ENCODE assay signal across 8 cellular contexts in the genomic region with DNA sequence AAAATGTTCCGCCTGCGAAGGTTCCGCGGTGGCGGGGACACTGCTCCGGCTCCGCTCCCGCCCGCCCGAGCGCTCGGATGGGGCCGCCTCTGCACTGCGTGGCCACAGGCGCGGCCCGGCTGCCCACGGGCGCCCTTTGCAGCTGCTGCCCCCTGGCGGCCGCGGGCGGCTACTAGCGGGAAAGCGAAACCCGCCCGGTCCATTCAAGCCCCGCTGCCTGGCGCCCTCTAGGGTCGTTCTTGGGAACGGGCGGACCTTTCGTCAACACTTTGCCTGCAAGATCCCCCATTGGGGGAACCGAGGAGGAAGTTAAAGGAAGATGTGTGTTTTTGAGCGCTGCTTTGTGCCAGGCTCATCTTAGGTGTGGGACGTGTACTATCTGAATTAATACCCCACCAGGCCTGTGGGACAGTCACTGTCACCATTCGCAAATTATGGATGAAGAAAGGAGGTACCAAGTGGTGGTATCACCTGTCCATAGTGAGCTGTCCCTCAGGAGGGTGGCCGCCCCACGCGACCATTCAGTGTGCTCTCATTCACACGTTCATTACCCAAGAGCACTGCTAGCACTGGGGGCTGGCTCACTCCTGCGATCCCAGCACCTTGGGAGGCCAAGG. TPM values are rescaled to one million over a fixed set of nuclear protein-coding genes. Genes with fewer than 3 reads are reported as not detected.
DNase-seq lines count a peak whose midpoint lies in the region; ATAC-seq and TF ChIP-seq lines count a peak whose summit lies in the region.

No MANE protein-coding gene starts in this region.

- H3K27me3 ChIP-seq in psoas muscle (ENCODE audit: insufficient read depth in 3 of 3, low read length in 2 of 3): peaks cover 0 to 6% (median 6%) of the 10 kb centered on the region in 3 donors

- H3K4me3 Mint-ChIP-seq in activated naive CD8-positive, alpha-beta T cell: peak overlapping the region; percentile 4

- no peaks in the 10 kb centered on the region for H3K4me1 ChIP-seq in psoas muscle

- H3K36me3 Mint-ChIP-seq in activated naive CD8-positive, alpha-beta T cell: no peaks in the 10 kb centered on the region

- WGBS in psoas muscle, 3 donors: 5 to 7% (median 6%) methylated on average over 39 to 42 of the region's 42 CpGs

- H3K4me3 ChIP-seq in psoas muscle: peak overlapping the region; percentile 18

- no peaks in the 10 kb centered on the region for H3K36me3 ChIP-seq in psoas muscle (ENCODE audit: insufficient read depth in 1 of 2, low read depth in 1 of 2)

- ATAC-seq in HG02571 (IDR thresholded peaks at IDR 0.05; ENCODE audit: unreplicated experiment) (peak; percentile 41), Right ventricle myocardium superior (ENCODE audit: poor library complexity) (peak; percentile 97), psoas muscle (peak; percentile 95 to 99 (median 97)), GM18858 (IDR thresholded peaks at IDR 0.05; ENCODE audit: unreplicated experiment) (no peak)

- DNase-seq in G401 (ENCODE audit: low spot score) (peak; percentile 74), NCI-H146 treated with DMSO at 0.1 percent for 48 hours (lab: John Stamatoyannopoulos, UW; ENCODE audit: unreplicated experiment) (peak; percentile 79), T follicular helper cell (ENCODE audit: low read depth) (peak; percentile 86), Right ventricle myocardium superior (peak; percentile 94), psoas muscle (peak; percentile 91 to 94)

- in situ Hi-C loops in G401 (cut with HindIII; ENCODE audit: low sequenced_read_pairs): no loop called here

- peak; percentile 100 for TF ChIP-seq CTCF in psoas muscle (IDR thresholded peaks at IDR 0.05)

- H3K9me3 ChIP-seq in psoas muscle: no peaks in the 10 kb centered on the region

- H3K27me3 Mint-ChIP-seq in activated naive CD8-positive, alpha-beta T cell: no peaks in the 10 kb centered on the region

- H3K4me1 Mint-ChIP-seq in activated naive CD8-positive, alpha-beta T cell (ENCODE audit: low read depth): peaks cover 9% of the 10 kb centered on the region

- no peaks in the 10 kb centered on the region for H3K9me3 Mint-ChIP-seq in activated naive CD8-positive, alpha-beta T cell (ENCODE audit: low read depth)

- no peak overlapping the region for H3K27ac Mint-ChIP-seq in activated naive CD8-positive, alpha-beta T cell

- no peak overlapping the region for H3K27ac ChIP-seq in psoas muscle

- intact Hi-C loops in Right ventricle myocardium superior (cut with DNase I): loop anchor here (2.0 kb wide), 1 partner anchor 69 kb away; no protein-coding TSS in a partner anchor
- intact Hi-C loops in psoas muscle (cut with DNase I): loop anchor here in 1 of 2 donors (1.0 to 5.0 kb wide), 3 partner anchors 70 to 279 kb away; no protein-coding TSS in a partner anchor

RNA-seq across cellular contexts. Expression of a gene that starts 19.4 kb away (rescaled TPM):
- total RNA-seq in G401 (2014; rRNA removed; shearing (Covaris generic)): 0.43 TPM in 1 of 2 replicates, not detected in the other
- total RNA-seq in Right ventricle myocardium superior: 1.3 TPM
- under 1 TPM; 0.34 to 0.60 (median 0.41) TPM for total RNA-seq in psoas muscle
- under 1 TPM; 0.08 to 0.14 (median 0.13) TPM for polyA plus RNA-seq in psoas muscle

RNA-seq across cellular contexts. Expression of a gene that starts 24.9 kb away (rescaled TPM):
- total RNA-seq in G401 (2014; rRNA removed; shearing (Covaris generic)): 69.8 and 83.1 TPM in 2 replicates
- total RNA-seq in Right ventricle myocardium superior (1.6 TPM), psoas muscle (1 to 10 TPM in 2 of 4 donors, under 1 TPM in 2; 0.79 to 1.8 (median 1.1) TPM)
- 1 to 10 TPM; 1.3 to 3.3 (median 2.1) TPM for polyA plus RNA-seq in psoas muscle

Comparison
In these comparisons a context has a peak if more than half of its experiments do, and no peak if none do; other contexts are left out.
1. RNA of a gene that starts 24.9 kb away (total RNA-seq): 69.8 to 83.1 TPM in G401; 1.6 TPM in Right ventricle myocardium superior (single experiment) and 0.79 to 1.8 TPM in psoas muscle; every median in the first group is over 10 times any median in the second.
2. Peak in every context shown above with its lines, with median percentiles within 50 percentile points of each other: DNase-seq.